Comparison of ENCODE assay signal across 1 cellular context in genomic region chr7:84914598-84914997, GRCh38.
TF ChIP-seq lines count a peak whose summit lies in the region.

No MANE protein-coding gene starts in this region.

TF ChIP-seq in GM23338, 12 proteins besides CTCF, POLR2A, EP300 and RAD21 (continued from another document):
- TF ChIP-seq ZNF462 (CRISPR knock-in tag; IDR thresholded peaks at IDR 0.05) (no peak), EZH2 (IDR thresholded peaks at IDR 0.05; ENCODE audit: low read depth, unreplicated experiment) (no peak), POLR2AphosphoS5 (IDR thresholded peaks at IDR 0.05; ENCODE audit: low read depth) (no peak), REST (IDR thresholded peaks at IDR 0.05; ENCODE audit: unreplicated experiment) (no peak)
